Comparison of ENCODE assay signal across 15 cellular contexts in the genomic region with DNA sequence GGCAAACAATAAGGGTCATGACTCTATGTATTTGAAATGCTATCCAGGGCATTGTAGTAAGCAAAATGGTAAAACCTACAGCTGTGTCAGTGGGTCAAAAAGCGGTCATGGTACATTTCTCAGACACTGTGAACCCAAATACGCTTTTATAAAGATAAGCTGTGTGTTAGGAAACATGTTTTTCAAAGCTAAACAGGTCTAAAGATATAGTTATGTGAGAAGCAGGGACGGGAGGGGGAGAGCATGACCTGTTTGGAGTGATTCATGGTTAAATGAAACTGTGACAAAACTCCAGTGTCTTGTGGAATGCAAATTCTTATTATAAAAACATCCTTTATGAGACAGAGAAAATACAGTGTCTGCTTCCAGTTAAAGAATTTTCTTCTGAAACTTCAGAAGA.
A peak's percentile ranks its signal among the peaks of the same experiment; 100 is the strongest.
DNase-seq lines count a peak whose midpoint lies in the region; ATAC-seq and TF ChIP-seq lines count a peak whose summit lies in the region.
"Had no signal": no experiment of that assay in that cellular context is flagged by ENCODE, and none has a peak within 500 bp of the region (broad histone marks: within the 10 kb centered on the region; RNA-seq: fewer than 3 reads in every experiment).

No MANE protein-coding gene starts in this region.

- H3K27ac Mint-ChIP-seq in activated T-cell treated with anti-CD3 and anti-CD28 coated beads, Interleukin-2, amount 50 U/mL, for 24 hours = no peak overlapping the region
- H3K27ac Mint-ChIP-seq in activated CD8-positive, alpha-beta T cell treated with anti-CD3 and anti-CD28 coated beads, Interleukin-2, amount 10 ng/mL, durations not matched to agents 7 days and 5 days = no peak overlapping the region
- H3K27ac Mint-ChIP-seq: activated CD4-positive, alpha-beta memory T cell treated with anti-CD3 and anti-CD28 coated beads, Interleukin-2, amount 10 ng/mL, durations not matched to agents 7 days and 5 days; effector memory CD8-positive, alpha-beta T cell had no signal

- TF ChIP-seq POLR2A in upper lobe of left lung (IDR thresholded peaks at IDR 0.05) = no peak

- WGBS in upper lobe of left lung, 2 donors = 54 to 55% methylated on average over 3 of the region's 3 CpGs

- peak overlapping the region; percentile 57 for H3K27ac ChIP-seq in ACC112 (ENCODE audit: low read depth, low read length)
- no peak overlapping the region for H3K27ac ChIP-seq in upper lobe of left lung
- H3K27ac ChIP-seq: body of pancreas, prostate gland had no signal

- H3K9me3 ChIP-seq in upper lobe of left lung = no peaks in the 10 kb centered on the region
- H3K9me3 ChIP-seq: body of pancreas, prostate gland had no signal

- no peak overlapping the region for H3K4me3 ChIP-seq in ACC112 (ENCODE audit: low read depth, low read length)
- H3K4me3 ChIP-seq in choroid plexus epithelial cell (ENCODE audit: low read depth, low read length) = no peak overlapping the region
- no peak overlapping the region for H3K4me3 ChIP-seq in upper lobe of left lung
- H3K4me3 ChIP-seq: body of pancreas, prostate gland had no signal

- POLR2A ChIA-PET in activated CD8-positive, alpha-beta T cell treated with anti-CD3 and anti-CD28 coated beads, Interleukin-2, amount 10 ng/mL, durations not matched to agents 7 days and 5 days (lab: Charles Lee) = no interaction called here

- H3K36me3 Mint-ChIP-seq in activated T-cell treated with anti-CD3 and anti-CD28 coated beads, Interleukin-2, amount 50 U/mL, for 24 hours (ENCODE audit: low read depth) = no peaks in the 10 kb centered on the region
- H3K36me3 Mint-ChIP-seq in activated CD8-positive, alpha-beta T cell treated with anti-CD3 and anti-CD28 coated beads, Interleukin-2, amount 10 ng/mL, durations not matched to agents 7 days and 5 days (ENCODE audit: low read depth) = no peaks in the 10 kb centered on the region

- no peak overlapping the region for H3K4me3 Mint-ChIP-seq in activated T-cell treated with anti-CD3 and anti-CD28 coated beads, Interleukin-2, amount 50 U/mL, for 24 hours
- H3K4me3 Mint-ChIP-seq in activated CD8-positive, alpha-beta T cell treated with anti-CD3 and anti-CD28 coated beads, Interleukin-2, amount 10 ng/mL, durations not matched to agents 7 days and 5 days = no peak overlapping the region
- H3K4me3 Mint-ChIP-seq: activated CD4-positive, alpha-beta memory T cell treated with anti-CD3 and anti-CD28 coated beads, Interleukin-2, amount 10 ng/mL, durations not matched to agents 7 days and 5 days; effector memory CD8-positive, alpha-beta T cell had no signal

- DNase-seq in NCI-H226 = peak; percentile 6
- DNase-seq in choroid plexus epithelial cell (ENCODE audit: low read depth) = peak; percentile 97
- DNase-seq in kidney glomerular epithelial cell (lab: John Stamatoyannopoulos, UW) = peak; percentile 77
- DNase-seq in upper lobe of left lung = no peak
- DNase-seq in activated T-cell treated with anti-CD3 and anti-CD28 coated beads, Interleukin-2, amount 50 U/mL, for 24 hours = no peak
- DNase-seq in activated CD8-positive, alpha-beta T cell treated with anti-CD3 and anti-CD28 coated beads, Interleukin-2, amount 10 ng/mL, durations not matched to agents 7 days and 5 days = no peak
- DNase-seq: activated CD4-positive, alpha-beta memory T cell treated with anti-CD3 and anti-CD28 coated beads, Interleukin-2, amount 10 ng/mL, durations not matched to agents 7 days and 5 days; activated effector memory CD4-positive, alpha-beta T cell treated with Interleukin-2 at 50 U/mL for 16 hours; body of pancreas; effector memory CD8-positive, alpha-beta T cell; head of caudate nucleus; MV-4-11 had no signal

- no peak for TF ChIP-seq EP300 in upper lobe of left lung (IDR thresholded peaks at IDR 0.05)

- H2AFZ ChIP-seq in ACC112 (ENCODE audit: low read length, unreplicated experiment) = no peak overlapping the region

- no peaks in the 10 kb centered on the region for H3K79me2 ChIP-seq in ACC112 (ENCODE audit: control insufficient read depth, insufficient read depth, low read length, unreplicated experiment)

- H3K4me1 Mint-ChIP-seq in activated T-cell treated with anti-CD3 and anti-CD28 coated beads, Interleukin-2, amount 50 U/mL, for 24 hours (ENCODE audit: low read depth) = no peaks in the 10 kb centered on the region
- H3K4me1 Mint-ChIP-seq in activated CD8-positive, alpha-beta T cell treated with anti-CD3 and anti-CD28 coated beads, Interleukin-2, amount 10 ng/mL, durations not matched to agents 7 days and 5 days (ENCODE audit: low read depth) = no peaks in the 10 kb centered on the region
- H3K4me1 Mint-ChIP-seq: activated CD4-positive, alpha-beta memory T cell treated with anti-CD3 and anti-CD28 coated beads, Interleukin-2, amount 10 ng/mL, durations not matched to agents 7 days and 5 days had no signal

- TF ChIP-seq CTCF in choroid plexus epithelial cell (conservative IDR thresholded peaks at IDR 0.05; ENCODE audit: low read depth, low read length) = no peak
- no peak for TF ChIP-seq CTCF in upper lobe of left lung (IDR thresholded peaks at IDR 0.05)

- CTCF ChIA-PET in activated CD8-positive, alpha-beta T cell treated with anti-CD3 and anti-CD28 coated beads, Interleukin-2, amount 10 ng/mL, durations not matched to agents 7 days and 5 days (lab: Charles Lee) = no interaction called here

- H3K36me3 ChIP-seq in ACC112 (ENCODE audit: insufficient read depth, low read length) = no peaks in the 10 kb centered on the region
- H3K36me3 ChIP-seq in upper lobe of left lung = no peaks in the 10 kb centered on the region
- H3K36me3 ChIP-seq: prostate gland had no signal

- H3K27me3 ChIP-seq in ACC112 (ENCODE audit: insufficient read depth, low read length) (no peaks in the 10 kb centered on the region), upper lobe of left lung (no peaks in the 10 kb centered on the region)
- H3K27me3 ChIP-seq: body of pancreas had no signal

- ATAC-seq in upper lobe of left lung (ENCODE audit: low FRiP score in 2 of 2) (no peak), GM18511 (IDR thresholded peaks at IDR 0.05; ENCODE audit: unreplicated experiment) (no peak)
- ATAC-seq in activated CD8-positive, alpha-beta T cell treated with anti-CD3 and anti-CD28 coated beads, Interleukin-2, amount 10 ng/mL, durations not matched to agents 7 days and 5 days = no peak
- ATAC-seq: body of pancreas; effector memory CD8-positive, alpha-beta T cell had no signal

- peaks cover 3% of the 10 kb centered on the region for H3K9me3 Mint-ChIP-seq in activated T-cell treated with anti-CD3 and anti-CD28 coated beads, Interleukin-2, amount 50 U/mL, for 24 hours
- H3K9me3 Mint-ChIP-seq in activated CD8-positive, alpha-beta T cell treated with anti-CD3 and anti-CD28 coated beads, Interleukin-2, amount 10 ng/mL, durations not matched to agents 7 days and 5 days (ENCODE audit: insufficient read depth) = no peaks in the 10 kb centered on the region

- H3K4me1 ChIP-seq in ACC112 (ENCODE audit: control insufficient read depth, insufficient read depth, low read length, unreplicated experiment) (peaks cover 18% of the 10 kb centered on the region), upper lobe of left lung (no peaks in the 10 kb centered on the region)
- H3K4me1 ChIP-seq: body of pancreas, prostate gland had no signal

- H3K27me3 Mint-ChIP-seq in activated T-cell treated with anti-CD3 and anti-CD28 coated beads, Interleukin-2, amount 50 U/mL, for 24 hours = no peaks in the 10 kb centered on the region
- no peaks in the 10 kb centered on the region for H3K27me3 Mint-ChIP-seq in activated CD8-positive, alpha-beta T cell treated with anti-CD3 and anti-CD28 coated beads, Interleukin-2, amount 10 ng/mL, durations not matched to agents 7 days and 5 days (ENCODE audit: low read depth)
- H3K27me3 Mint-ChIP-seq: activated CD4-positive, alpha-beta memory T cell treated with anti-CD3 and anti-CD28 coated beads, Interleukin-2, amount 10 ng/mL, durations not matched to agents 7 days and 5 days; effector memory CD8-positive, alpha-beta T cell had no signal

Comparison
In these comparisons a context has a peak if more than half of its experiments do, and no peak if none do; other contexts are left out.
1. DNase-seq: peak in NCI-H226 (single experiment), choroid plexus epithelial cell (single experiment) and kidney glomerular epithelial cell (single experiment); none in upper lobe of left lung (0 of 2), activated T-cell treated with anti-CD3 and anti-CD28 coated beads, Interleukin-2, amount 50 U/mL, for 24 hours (single experiment) and activated CD8-positive, alpha-beta T cell treated with anti-CD3 and anti-CD28 coated beads, Interleukin-2, amount 10 ng/mL, durations not matched to agents 7 days and 5 days (single experiment).